Comparison of ENCODE assay signal across 1 cellular context in the genomic region with DNA sequence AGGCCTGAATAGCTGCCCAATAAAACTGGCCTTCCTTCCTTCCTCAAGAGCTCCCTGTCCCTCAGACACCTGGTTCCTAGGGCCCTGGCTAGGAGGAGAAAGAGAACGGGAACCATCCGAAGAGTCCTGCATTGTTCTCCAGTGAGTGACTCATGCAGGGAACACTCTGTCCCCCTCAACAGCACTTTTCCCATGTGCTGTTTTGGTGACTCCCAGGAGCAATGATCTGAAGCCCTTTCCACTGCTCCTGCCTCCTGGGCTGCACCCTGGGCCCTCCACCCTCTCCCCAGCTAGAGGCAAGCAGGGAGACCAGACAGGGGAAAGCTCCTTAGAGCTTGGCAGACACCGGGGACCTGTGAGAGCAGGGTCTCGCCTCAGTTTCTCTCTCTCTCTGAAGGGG.
TF ChIP-seq lines count a peak whose summit lies in the region.

No MANE protein-coding gene starts in this region.

TF ChIP-seq in GM23338, 12 proteins besides CTCF, POLR2A, EP300 and RAD21 (continued from another document):
- TF ChIP-seq, protein P1, sequence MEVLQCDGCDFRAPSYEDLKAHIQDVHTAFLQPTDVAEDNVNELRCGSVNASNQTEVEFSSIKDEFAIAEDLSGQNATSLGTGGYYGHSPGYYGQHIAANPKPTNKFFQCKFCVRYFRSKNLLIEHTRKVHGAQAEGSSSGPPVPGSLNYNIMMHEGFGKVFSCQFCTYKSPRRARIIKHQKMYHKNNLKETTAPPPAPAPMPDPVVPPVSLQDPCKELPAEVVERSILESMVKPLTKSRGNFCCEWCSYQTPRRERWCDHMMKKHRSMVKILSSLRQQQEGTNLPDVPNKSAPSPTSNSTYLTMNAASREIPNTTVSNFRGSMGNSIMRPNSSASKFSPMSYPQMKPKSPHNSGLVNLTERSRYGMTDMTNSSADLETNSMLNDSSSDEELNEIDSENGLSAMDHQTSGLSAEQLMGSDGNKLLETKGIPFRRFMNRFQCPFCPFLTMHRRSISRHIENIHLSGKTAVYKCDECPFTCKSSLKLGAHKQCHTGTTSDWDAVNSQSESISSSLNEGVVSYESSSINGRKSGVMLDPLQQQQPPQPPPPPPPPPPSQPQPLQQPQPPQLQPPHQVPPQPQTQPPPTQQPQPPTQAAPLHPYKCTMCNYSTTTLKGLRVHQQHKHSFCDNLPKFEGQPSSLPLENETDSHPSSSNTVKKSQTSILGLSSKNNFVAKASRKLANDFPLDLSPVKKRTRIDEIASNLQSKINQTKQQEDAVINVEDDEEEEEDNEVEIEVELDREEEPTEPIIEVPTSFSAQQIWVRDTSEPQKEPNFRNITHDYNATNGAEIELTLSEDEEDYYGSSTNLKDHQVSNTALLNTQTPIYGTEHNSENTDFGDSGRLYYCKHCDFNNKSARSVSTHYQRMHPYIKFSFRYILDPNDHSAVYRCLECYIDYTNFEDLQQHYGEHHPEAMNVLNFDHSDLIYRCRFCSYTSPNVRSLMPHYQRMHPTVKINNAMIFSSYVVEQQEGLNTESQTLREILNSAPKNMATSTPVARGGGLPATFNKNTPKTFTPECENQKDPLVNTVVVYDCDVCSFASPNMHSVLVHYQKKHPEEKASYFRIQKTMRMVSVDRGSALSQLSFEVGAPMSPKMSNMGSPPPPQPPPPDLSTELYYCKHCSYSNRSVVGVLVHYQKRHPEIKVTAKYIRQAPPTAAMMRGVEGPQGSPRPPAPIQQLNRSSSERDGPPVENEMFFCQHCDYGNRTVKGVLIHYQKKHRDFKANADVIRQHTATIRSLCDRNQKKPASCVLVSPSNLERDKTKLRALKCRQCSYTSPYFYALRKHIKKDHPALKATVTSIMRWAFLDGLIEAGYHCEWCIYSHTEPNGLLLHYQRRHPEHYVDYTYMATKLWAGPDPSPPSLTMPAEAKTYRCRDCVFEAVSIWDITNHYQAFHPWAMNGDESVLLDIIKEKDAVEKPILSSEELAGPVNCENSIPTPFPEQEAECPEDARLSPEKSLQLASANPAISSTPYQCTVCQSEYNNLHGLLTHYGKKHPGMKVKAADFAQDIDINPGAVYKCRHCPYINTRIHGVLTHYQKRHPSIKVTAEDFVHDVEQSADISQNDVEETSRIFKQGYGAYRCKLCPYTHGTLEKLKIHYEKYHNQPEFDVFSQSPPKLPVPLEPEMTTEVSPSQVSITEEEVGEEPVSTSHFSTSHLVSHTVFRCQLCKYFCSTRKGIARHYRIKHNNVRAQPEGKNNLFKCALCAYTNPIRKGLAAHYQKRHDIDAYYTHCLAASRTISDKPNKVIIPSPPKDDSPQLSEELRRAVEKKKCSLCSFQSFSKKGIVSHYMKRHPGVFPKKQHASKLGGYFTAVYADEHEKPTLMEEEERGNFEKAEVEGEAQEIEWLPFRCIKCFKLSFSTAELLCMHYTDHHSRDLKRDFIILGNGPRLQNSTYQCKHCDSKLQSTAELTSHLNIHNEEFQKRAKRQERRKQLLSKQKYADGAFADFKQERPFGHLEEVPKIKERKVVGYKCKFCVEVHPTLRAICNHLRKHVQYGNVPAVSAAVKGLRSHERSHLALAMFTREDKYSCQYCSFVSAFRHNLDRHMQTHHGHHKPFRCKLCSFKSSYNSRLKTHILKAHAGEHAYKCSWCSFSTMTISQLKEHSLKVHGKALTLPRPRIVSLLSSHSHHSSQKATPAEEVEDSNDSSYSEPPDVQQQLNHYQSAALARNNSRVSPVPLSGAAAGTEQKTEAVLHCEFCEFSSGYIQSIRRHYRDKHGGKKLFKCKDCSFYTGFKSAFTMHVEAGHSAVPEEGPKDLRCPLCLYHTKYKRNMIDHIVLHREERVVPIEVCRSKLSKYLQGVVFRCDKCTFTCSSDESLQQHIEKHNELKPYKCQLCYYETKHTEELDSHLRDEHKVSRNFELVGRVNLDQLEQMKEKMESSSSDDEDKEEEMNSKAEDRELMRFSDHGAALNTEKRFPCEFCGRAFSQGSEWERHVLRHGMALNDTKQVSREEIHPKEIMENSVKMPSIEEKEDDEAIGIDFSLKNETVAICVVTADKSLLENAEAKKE (CRISPR knock-in tag; IDR thresholded peaks at IDR 0.05), result no peak
- no peak for TF ChIP-seq POLR2AphosphoS5 (IDR thresholded peaks at IDR 0.05; ENCODE audit: low read depth)
- no peak for TF ChIP-seq CREB1 (CRISPR knock-in tag; IDR thresholded peaks at IDR 0.05; ENCODE audit: low read depth)
- TF ChIP-seq STAT1 (IDR thresholded peaks at IDR 0.05; ENCODE audit: unreplicated experiment), result no peak
- TF ChIP-seq ZNF331 (CRISPR knock-in tag; IDR thresholded peaks at IDR 0.05; ENCODE audit: low read depth), result no peak
